In the genomic region with DNA sequence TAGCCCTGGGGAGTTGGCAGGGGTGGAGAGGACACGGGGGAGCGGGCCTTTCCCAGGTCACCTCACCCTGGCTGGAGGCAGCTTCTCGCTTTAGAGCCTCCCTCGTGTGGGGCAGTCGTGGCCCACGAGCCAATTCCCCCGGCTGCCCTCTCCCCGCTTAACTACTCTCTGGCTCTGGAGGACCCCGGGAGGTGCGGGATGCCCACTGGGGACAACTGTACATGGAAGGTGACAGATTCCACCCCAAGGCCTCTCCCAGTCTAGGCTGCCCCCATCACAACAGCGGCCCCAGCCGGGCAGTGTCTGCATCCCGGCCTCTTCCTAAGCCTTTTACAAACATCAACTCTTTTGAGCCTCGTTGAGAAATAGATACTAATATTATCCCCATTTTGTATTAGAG, we compare ENCODE assay signal across 16 cellular contexts.
DNase-seq lines count a peak whose midpoint lies in the region; ATAC-seq and TF ChIP-seq lines count a peak whose summit lies in the region.
"Had no signal": no experiment of that assay in that cellular context is flagged by ENCODE, and none has a peak within 500 bp of the region (broad histone marks: within the 10 kb centered on the region; RNA-seq: fewer than 3 reads in every experiment).

No MANE protein-coding gene starts in this region.

- H3K27me3 ChIP-seq in right cardiac atrium (ENCODE audit: control insufficient read depth, insufficient read depth) (no peaks in the 10 kb centered on the region), lower lobe of right lung (ENCODE audit: low read depth) (peaks cover 9% of the 10 kb centered on the region), aorta (ENCODE audit: control insufficient read depth in 1 of 2, insufficient read depth in 2 of 2, low read length in 1 of 2) (no peaks in the 10 kb centered on the region)

- H3K4me1 ChIP-seq in right cardiac atrium (ENCODE audit: control insufficient read depth, insufficient read depth, low read length): peaks cover 3% of the 10 kb centered on the region
- H3K4me1 ChIP-seq in lower lobe of right lung: no peaks in the 10 kb centered on the region
- no peaks in the 10 kb centered on the region for H3K4me1 ChIP-seq in aorta (ENCODE audit: control insufficient read depth in 1 of 2, insufficient read depth in 2 of 2, low read length in 2 of 2)
- H3K4me1 ChIP-seq: Caco-2, HAP-1 had no signal

- H3K4me3 ChIP-seq in right cardiac atrium (ENCODE audit: low read length) (no peak overlapping the region), lower lobe of right lung (no peak overlapping the region), aorta (ENCODE audit: low read length in 2 of 2) (no peak overlapping the region)
- H3K4me3 ChIP-seq: BLaER1, HAP-1 had no signal

- TF ChIP-seq CTCF in lower lobe of right lung (IDR thresholded peaks at IDR 0.05): no peak

- DNase-seq in Right ventricle myocardium inferior (ENCODE audit: missing footprints) (peak; percentile 55), cardiac septum (ENCODE audit: low spot score) (no peak), right cardiac atrium (peak in 2 of 3 donors; percentile 4 to 38), lower lobe of right lung (peak; percentile 42), aorta (peak; percentile 30 to 38), globus pallidus (ENCODE audit: low spot score) (no peak)
- DNase-seq in stimulated activated naive CD8-positive, alpha-beta T cell treated with anti-CD3 and anti-CD28 coated beads, Interleukin-15, Interleukin-2, amounts not matched to agents 100 U/mL and 50 U/mL, for 24 hours: no peak
- DNase-seq: 8988T; AML-193; Caco-2; CD8-positive, alpha-beta memory T cell; DMS53; GF-D8 had no signal

- WGBS in right cardiac atrium: 77% methylated on average over 14 of the region's 14 CpGs
- WGBS in aorta, 2 donors: 56 to 65% methylated on average over 13 to 14 of the region's 14 CpGs

- H3K27ac ChIP-seq in right cardiac atrium (ENCODE audit: low read length): no peak overlapping the region
- H3K27ac ChIP-seq in lower lobe of right lung: no peak overlapping the region
- no peak overlapping the region for H3K27ac ChIP-seq in aorta (ENCODE audit: low read depth in 1 of 2, low read length in 2 of 2)
- H3K27ac ChIP-seq: BLaER1 had no signal

- intact Hi-C loops in Right ventricle myocardium inferior (cut with DNase I): no loop called here
- intact Hi-C loops in cardiac septum (cut with DNase I): no loop called here
- intact Hi-C loops in right cardiac atrium (cut with DNase I): no loop called here
- intact Hi-C loops in lower lobe of right lung (cut with DNase I): no loop called here
- intact Hi-C loops in aorta (cut with DNase I): no loop called here

- H3K9me3 ChIP-seq in right cardiac atrium (ENCODE audit: control insufficient read depth, low read length): no peaks in the 10 kb centered on the region
- H3K9me3 ChIP-seq in lower lobe of right lung: no peaks in the 10 kb centered on the region
- no peaks in the 10 kb centered on the region for H3K9me3 ChIP-seq in aorta (ENCODE audit: control insufficient read depth, low read length)
- H3K9me3 ChIP-seq: BLaER1, Caco-2, HAP-1 had no signal

- no peaks in the 10 kb centered on the region for H3K36me3 ChIP-seq in lower lobe of right lung
- no peaks in the 10 kb centered on the region for H3K36me3 ChIP-seq in aorta (ENCODE audit: control insufficient read depth in 1 of 2, insufficient read depth in 2 of 2, low read length in 1 of 2)
- H3K36me3 ChIP-seq: BLaER1, HAP-1 had no signal

- ATAC-seq in Right ventricle myocardium inferior: no peak
- ATAC-seq in right cardiac atrium: no peak
- no peak for ATAC-seq in lower lobe of right lung
- ATAC-seq in aorta (ENCODE audit: low FRiP score): no peak
- no peak for ATAC-seq in HG03439 (IDR thresholded peaks at IDR 0.05; ENCODE audit: unreplicated experiment)
- no peak for ATAC-seq in stimulated activated naive CD8-positive, alpha-beta T cell treated with anti-CD3 and anti-CD28 coated beads, Interleukin-15, Interleukin-2, amounts not matched to agents 100 U/mL and 50 U/mL, for 24 hours

Comparison
In these comparisons a context has a peak if more than half of its experiments do, and no peak if none do; other contexts are left out.
1. DNase-seq: peak in Right ventricle myocardium inferior (single experiment), right cardiac atrium (2 of 3), lower lobe of right lung (single experiment) and aorta (2 of 2); none in cardiac septum (single experiment), globus pallidus (single experiment) and stimulated activated naive CD8-positive, alpha-beta T cell treated with anti-CD3 and anti-CD28 coated beads, Interleukin-15, Interleukin-2, amounts not matched to agents 100 U/mL and 50 U/mL, for 24 hours (single experiment).